In the genomic region with DNA sequence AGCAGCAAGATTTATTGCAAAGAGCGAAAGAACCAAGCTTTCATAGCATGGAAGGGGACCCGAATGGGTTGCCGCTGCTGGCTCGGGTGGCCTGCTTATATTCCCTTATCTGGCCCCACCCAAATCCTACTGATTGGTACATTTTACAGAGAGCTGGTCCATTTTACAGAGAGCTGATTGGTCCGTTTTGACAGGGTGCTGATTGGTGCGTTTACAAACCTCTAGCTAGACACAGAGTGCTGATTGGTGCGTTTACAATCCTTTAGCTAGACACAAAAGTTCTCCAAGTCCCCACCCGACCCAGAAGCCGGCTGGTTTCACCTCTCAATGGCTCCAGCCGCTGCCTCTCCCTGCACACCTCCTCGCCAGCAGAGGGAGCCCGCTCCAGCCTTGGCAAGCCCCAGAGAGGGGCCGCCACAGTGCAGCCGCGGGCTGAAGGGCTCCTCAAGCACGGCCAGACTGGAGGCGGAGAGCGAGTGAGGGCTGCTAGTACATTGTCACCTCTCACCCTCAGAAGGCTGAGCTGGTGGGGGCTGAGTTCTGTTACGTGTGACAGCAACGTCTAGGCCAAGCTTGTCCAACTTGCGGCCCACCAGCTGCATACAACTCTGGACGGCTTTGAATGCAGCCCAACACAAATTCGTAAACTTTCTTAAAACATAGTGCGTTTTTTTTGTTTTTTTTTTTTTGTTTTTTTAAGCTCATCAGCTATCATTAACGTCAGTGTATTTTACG, we compare ENCODE assay signal across 9 cellular contexts. TPM values are rescaled to one million over a fixed set of nuclear protein-coding genes. Genes with fewer than 3 reads are reported as not detected.
DNase-seq lines count a peak whose midpoint lies in the region; ATAC-seq, FAIRE-seq and TF ChIP-seq lines count a peak whose summit lies in the region.
"Had no signal": no experiment of that assay in that cellular context is flagged by ENCODE, and none has a peak within 500 bp of the region (broad histone marks: within the 10 kb centered on the region; RNA-seq: fewer than 3 reads in every experiment).

No MANE protein-coding gene starts in this region.

- POLR2A ChIA-PET in A549 (lab: Yijun Ruan, JAX), result interaction anchor here (0.6 kb wide), 1 partner anchor 1256 kb away, joined by 3 read pairs; no protein-coding TSS in a partner anchor

- peak in 1 of 2 experiments; percentile 36; a peak in 3 of 5 replicates for TF ChIP-seq RAD21 in A549 (conservative IDR thresholded peaks at IDR 0.05 in 1 of 2, IDR thresholded peaks at IDR 0.05 in 1 of 2)

- peak; percentile 55 for TF ChIP-seq CTCF in A549 (IDR thresholded peaks at IDR 0.05)
- TF ChIP-seq CTCF in foreskin keratinocyte (conservative IDR thresholded peaks at IDR 0.05), result peak; percentile 56
- TF ChIP-seq CTCF in mammary epithelial cell (conservative IDR thresholded peaks at IDR 0.05 in 1 of 2, IDR thresholded peaks at IDR 0.05 in 1 of 2; ENCODE audit: extremely low read depth in 1 of 2, insufficient read depth in 1 of 2, low read depth in 1 of 2, low read length in 2 of 2), result no peak

- ATAC-seq in A549 (peak; percentile 98 to 99), GM21360 (IDR thresholded peaks at IDR 0.05; ENCODE audit: unreplicated experiment) (peak; percentile 89), foreskin keratinocyte (peak; percentile 69)

- intact Hi-C loops in mammary epithelial cell (cut with micrococcal nuclease), result no loop called here

- FAIRE-seq in A549 (lab: Jason Lieb, UNC), result no peak

- peak overlapping the region; percentile 50 for H3K4me3 ChIP-seq in A549
- no peak overlapping the region for H3K4me3 ChIP-seq in mammary epithelial cell (replicated peaks in 1 of 3; ENCODE audit: insufficient read depth in 1 of 3, low read depth in 2 of 3, low read length in 3 of 3)

- no peak for TF ChIP-seq EP300 in A549 (IDR thresholded peaks at IDR 0.05)

- peak; percentile 34 for TF ChIP-seq POLR2A in A549 (IDR thresholded peaks at IDR 0.05; ENCODE audit: low read length)

- no peak overlapping the region for H3K9ac ChIP-seq in mammary epithelial cell (ENCODE audit: insufficient read depth, low read length)

- BruUV-seq in mammary epithelial cell (replicated peaks; lab: Mats Ljungman, UMichigan), result no TSS peak

- H3K9me3 ChIP-seq in A549, result 0 out of 3 replicates have a peak, but pooled peaks cover 2% of the 10 kb centered on the region
- H3K9me3 ChIP-seq in mammary epithelial cell (replicated peaks; ENCODE audit: insufficient read depth, low read length), result no peaks in the 10 kb centered on the region

- H3K36me3 ChIP-seq in mammary epithelial cell (ENCODE audit: insufficient read depth, low read length), result no peaks in the 10 kb centered on the region

- H4K20me1 ChIP-seq in mammary epithelial cell (ENCODE audit: insufficient read depth, low read length), result no peaks in the 10 kb centered on the region

- no peak overlapping the region for H2AFZ ChIP-seq in mammary epithelial cell (ENCODE audit: low read depth, low read length)

- no peaks in the 10 kb centered on the region for H3K4me1 ChIP-seq in A549
- H3K4me1 ChIP-seq in foreskin keratinocyte, result no peaks in the 10 kb centered on the region
- H3K4me1 ChIP-seq in mammary epithelial cell (ENCODE audit: insufficient read depth, low read length), result no peaks in the 10 kb centered on the region

- H3K4me2 ChIP-seq in A549 (peak overlapping the region; percentile 69), mammary epithelial cell (ENCODE audit: insufficient read depth, low read depth, low read length) (no peak overlapping the region)

- in situ Hi-C loops in mammary epithelial cell (cut with MboI; ENCODE audit: low sequenced_read_pairs in 2 of 2), result no loop called here

- H3K27me3 ChIP-seq in foreskin keratinocyte (peaks cover 23% of the 10 kb centered on the region), mammary epithelial cell (ENCODE audit: insufficient read depth, low read length) (no peaks in the 10 kb centered on the region)

- H3K27ac ChIP-seq in A549 (peak overlapping the region; percentile 52 to 55; a peak in 4 of 6 replicates), foreskin keratinocyte (no peak overlapping the region), mammary epithelial cell (ENCODE audit: insufficient read depth, low read depth, low read length) (no peak overlapping the region)

- peak; percentile 15 to 80 for DNase-seq in A549 (ENCODE audit: low read depth in 1 of 2, low spot score in 1 of 2)
- DNase-seq in NCI-H1930 (lab: John Stamatoyannopoulos, UW), result peak; percentile 66 to 78
- peak; percentile 54 for DNase-seq in activated T-cell treated with anti-CD3 and anti-CD28 coated beads for 1 hour (ENCODE audit: low read depth)
- DNase-seq in foreskin keratinocyte, result peak in 1 of 2 donors; percentile 9
- DNase-seq in retina, result peak; percentile 14
- DNase-seq in RKO (ENCODE audit: low spot score), result no peak
- DNase-seq in mammary epithelial cell, result no peak

- dilution Hi-C loops in mammary epithelial cell (cut with HindIII; ENCODE audit: low sequenced_read_pairs), result no loop called here

- 27% methylated on average over 22 of the region's 26 CpGs for WGBS in A549 (ENCODE audit: missing lambda C conversion rate)
- WGBS in mammary epithelial cell (ENCODE audit: low coverage, missing lambda C conversion rate), result 83% methylated on average over 17 of the region's 26 CpGs

- H3K79me2 ChIP-seq in mammary epithelial cell (ENCODE audit: insufficient read depth, low read length), result no peaks in the 10 kb centered on the region

- CTCF ChIA-PET in A549 (lab: Yijun Ruan, JAX), result interaction anchor here (0.6 to 2.3 kb wide), 21 partner anchors 9 to 763 kb away, joined by 3 to 18 read pairs (median 3); a partner anchor contains a TSS
- CTCF ChIA-PET in mammary epithelial cell (lab: Charles Lee; ENCODE audit: low non-redundant PET), result interaction anchor here (0.6 kb wide), 2 partner anchors 40 to 97 kb away, joined by 5 to 9 read pairs; no protein-coding TSS in a partner anchor

TF ChIP-seq in A549, 52 proteins besides CTCF, POLR2A, EP300 and RAD21:
- TF ChIP-seq PHF8 (IDR thresholded peaks at IDR 0.05; ENCODE audit: borderline replicate concordance, low read depth) (peak; percentile 34; the same call in 1 of the 2 replicates), ZNF302 (CRISPR knock-in tag; IDR thresholded peaks at IDR 0.05) (no peak), SMC3 (IDR thresholded peaks at IDR 0.05) (peak; percentile 47; the same call in 2 of the 3 replicates)

RNA-seq across cellular contexts. Expression of a gene that starts 8.7 kb away (rescaled TPM):
- polyA plus RNA-seq in A549 (2011; rRNA removed) (not detected in 2 replicates), A549 (2017; fragmentation: RNase III; extraction: RNeasy Plus Mini Kit Qiagen cat#74134 plus additional on column Dnase treatment) (not detected in 3 replicates), foreskin keratinocyte (not detected in 2 replicates), mammary epithelial cell (not detected)
- not detected in 2 replicates for polyA plus RNA-seq in A549 (2012; cell fraction: cytosol; rRNA removed)
- not detected in 2 replicates for polyA plus RNA-seq in A549 (2012; cell fraction: nucleus; rRNA removed)
- polyA minus RNA-seq in A549 (2011; rRNA and poly(A)+ RNA removed), result not detected in 2 replicates
- total RNA-seq in foreskin keratinocyte (not detected in 2 replicates), mammary epithelial cell (not detected)
- polyA minus RNA-seq in mammary epithelial cell, result not detected
- total RNA-seq: glomerular endothelial cell had no signal

RNA-seq across cellular contexts. Expression of a gene that starts 24.1 kb away (rescaled TPM):
- polyA plus RNA-seq in A549 (2011; rRNA removed), result 54.2 and 60.3 TPM in 2 replicates
- 12.9 TPM in 2 replicates for polyA plus RNA-seq in A549 (2012; cell fraction: cytosol; rRNA removed)
- 5.7 and 9.3 TPM in 2 replicates for polyA plus RNA-seq in A549 (2012; cell fraction: nucleus; rRNA removed)
- 30.8 to 33.9 TPM (median 33.7 TPM) in 3 replicates for polyA plus RNA-seq in A549 (2017; fragmentation: RNase III; extraction: RNeasy Plus Mini Kit Qiagen cat#74134 plus additional on column Dnase treatment)
- 39.8 and 43.5 TPM in 2 replicates for polyA minus RNA-seq in A549 (2011; rRNA and poly(A)+ RNA removed)
- total RNA-seq in foreskin keratinocyte, result 65.3 and 66.1 TPM in 2 replicates
- 27.4 and 31.9 TPM in 2 replicates for polyA plus RNA-seq in foreskin keratinocyte
- total RNA-seq in mammary epithelial cell, result 10 to 100 TPM; 57.2 to 73.2 TPM
- 40.6 TPM for polyA plus RNA-seq in mammary epithelial cell
- polyA minus RNA-seq in mammary epithelial cell, result 160 TPM

Comparison
In these comparisons a context has a peak if more than half of its experiments do, and no peak if none do; other contexts are left out.
1. DNase-seq: peak in A549 (2 of 2), NCI-H1930 (2 of 2), activated T-cell treated with anti-CD3 and anti-CD28 coated beads for 1 hour (single experiment) and retina (single experiment); none in RKO (single experiment) and mammary epithelial cell (single experiment).
2. H3K27ac ChIP-seq: peak in A549 (2 of 2); none in foreskin keratinocyte (single experiment) and mammary epithelial cell (single experiment).
3. CTCF ChIP-seq: peak in A549 (single experiment) and foreskin keratinocyte (single experiment); none in mammary epithelial cell (0 of 2).
4. Peak in every context shown above with its lines, with median percentiles within 50 percentile points of each other: ATAC-seq.